1 cellular context compared by ENCODE assay signal in genomic region chr5:10788358-10788757, GRCh38.
TF ChIP-seq lines count a peak whose summit lies in the region.

No MANE protein-coding gene starts in this region.

TF ChIP-seq in IMR-90, 13 proteins besides CTCF, POLR2A, EP300 and RAD21:
- TF ChIP-seq RFX5 (IDR thresholded peaks at IDR 0.05; ENCODE audit: low read depth, low read length) = no peak
- no peak for TF ChIP-seq MAZ (IDR thresholded peaks at IDR 0.05; ENCODE audit: borderline replicate concordance, low read depth, low read length)
- TF ChIP-seq, protein P1, sequence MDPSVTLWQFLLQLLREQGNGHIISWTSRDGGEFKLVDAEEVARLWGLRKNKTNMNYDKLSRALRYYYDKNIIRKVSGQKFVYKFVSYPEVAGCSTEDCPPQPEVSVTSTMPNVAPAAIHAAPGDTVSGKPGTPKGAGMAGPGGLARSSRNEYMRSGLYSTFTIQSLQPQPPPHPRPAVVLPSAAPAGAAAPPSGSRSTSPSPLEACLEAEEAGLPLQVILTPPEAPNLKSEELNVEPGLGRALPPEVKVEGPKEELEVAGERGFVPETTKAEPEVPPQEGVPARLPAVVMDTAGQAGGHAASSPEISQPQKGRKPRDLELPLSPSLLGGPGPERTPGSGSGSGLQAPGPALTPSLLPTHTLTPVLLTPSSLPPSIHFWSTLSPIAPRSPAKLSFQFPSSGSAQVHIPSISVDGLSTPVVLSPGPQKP (IDR thresholded peaks at IDR 0.05; ENCODE audit: borderline replicate concordance, low read depth, low read length) = no peak
- no peak for TF ChIP-seq SMC3 (IDR thresholded peaks at IDR 0.05; ENCODE audit: low read depth, low read length)
- TF ChIP-seq BHLHE40 (IDR thresholded peaks at IDR 0.05; ENCODE audit: low read depth, low read length) = no peak
- TF ChIP-seq FOS (IDR thresholded peaks at IDR 0.05; ENCODE audit: low read depth, low read length) = no peak
- no peak for TF ChIP-seq MAFK (IDR thresholded peaks at IDR 0.05; ENCODE audit: low read depth, low read length)
- TF ChIP-seq CEBPB (IDR thresholded peaks at IDR 0.05; ENCODE audit: low read depth, low read length) = no peak
- no peak for TF ChIP-seq NFE2L2 (IDR thresholded peaks at IDR 0.05; ENCODE audit: low read depth, low read length)
- no peak for TF ChIP-seq MXI1 (IDR thresholded peaks at IDR 0.05; ENCODE audit: borderline replicate concordance, low read depth, low read length)
- TF ChIP-seq RCOR1 (IDR thresholded peaks at IDR 0.05; ENCODE audit: insufficient replicate concordance, low read length) = no peak
TF ChIP-seq in IMR-90: peak in this region for 0.
